22 cellular contexts compared by ENCODE assay signal in genomic region chr2:239496700-239497099, GRCh38.
A peak's percentile ranks its signal among the peaks of the same experiment; 100 is the strongest.
DNase-seq lines count a peak whose midpoint lies in the region; ATAC-seq, FAIRE-seq and TF ChIP-seq lines count a peak whose summit lies in the region.
"Had no signal": no experiment of that assay in that cellular context is flagged by ENCODE, and none has a peak within 500 bp of the region (broad histone marks: within the 10 kb centered on the region; RNA-seq: fewer than 3 reads in every experiment).

No MANE protein-coding gene starts in this region.

- no peaks in the 10 kb centered on the region for H3K4me1 Mint-ChIP-seq in activated T-cell treated with anti-CD3 and anti-CD28 coated beads, Interleukin-2, amount 50 U/mL, for 24 hours (ENCODE audit: low read depth)
- H3K4me1 Mint-ChIP-seq: naive B cell had no signal

- FAIRE-seq in HTR-8/SVneo (lab: Jason Lieb, UNC) = no peak
- FAIRE-seq: islet of Langerhans, urothelium cell line had no signal

- in situ Hi-C loops in SK-MEL-5 (cut with HindIII; ENCODE audit: low pct_unique_long_range_greater_than_20kb, low sequenced_read_pairs) = no loop called here

- no peak overlapping the region for H3K4me3 ChIP-seq in HEK293 (ENCODE audit: low read depth, low read length)
- H3K4me3 ChIP-seq: sigmoid colon had no signal

- no peaks in the 10 kb centered on the region for H3K4me1 ChIP-seq in HEK293 (ENCODE audit: control insufficient read depth, insufficient read depth, low read length)

- no peak overlapping the region for H3K27ac Mint-ChIP-seq in activated T-cell treated with anti-CD3 and anti-CD28 coated beads, Interleukin-2, amount 50 U/mL, for 24 hours
- H3K27ac Mint-ChIP-seq: CD4-positive, alpha-beta T cell; T-helper 1 cell treated with Interleukin-12 subunit alpha and Interleukin-12 subunit beta and Interleukin-4 antibody, amounts not matched to agents 30 μg/mL and 1 μg/mL, for 36 hours had no signal

- POLR2A ChIA-PET in HEK293 (lab: Yijun Ruan, JAX) = no interaction called here

- TF ChIP-seq CTCF in HEK293 (tag by site-specific recombination; IDR thresholded peaks at IDR 0.05) = no peak

- H3K9me3 ChIP-seq in HEK293 (ENCODE audit: control insufficient read depth, insufficient read depth, low read depth, low read length) = no peaks in the 10 kb centered on the region
- H3K9me3 ChIP-seq: sigmoid colon had no signal

- peaks cover 13% of the 10 kb centered on the region for H3K27me3 Mint-ChIP-seq in activated T-cell treated with anti-CD3 and anti-CD28 coated beads, Interleukin-2, amount 50 U/mL, for 24 hours

- H3K4me3 Mint-ChIP-seq in activated T-cell treated with anti-CD3 and anti-CD28 coated beads, Interleukin-2, amount 50 U/mL, for 24 hours = no peak overlapping the region
- H3K4me3 Mint-ChIP-seq: CD4-positive, alpha-beta T cell; effector memory CD8-positive, alpha-beta T cell; naive B cell; T-helper 1 cell treated with Interleukin-12 subunit alpha and Interleukin-12 subunit beta and Interleukin-4 antibody, amounts not matched to agents 30 μg/mL and 1 μg/mL, for 36 hours had no signal

- H3K9me3 Mint-ChIP-seq in activated T-cell treated with anti-CD3 and anti-CD28 coated beads, Interleukin-2, amount 50 U/mL, for 24 hours = no peaks in the 10 kb centered on the region
- H3K9me3 Mint-ChIP-seq: CD4-positive, alpha-beta T cell; effector memory CD8-positive, alpha-beta T cell; T-helper 1 cell treated with Interleukin-12 subunit alpha and Interleukin-12 subunit beta and Interleukin-4 antibody, amounts not matched to agents 30 μg/mL and 1 μg/mL, for 36 hours had no signal

- no peaks in the 10 kb centered on the region for H3K36me3 ChIP-seq in HEK293 (ENCODE audit: control insufficient read depth in 2 of 2, insufficient read depth in 1 of 2, low read length in 2 of 2)
- H3K36me3 ChIP-seq: sigmoid colon had no signal

- no peaks in the 10 kb centered on the region for H3K36me3 Mint-ChIP-seq in activated T-cell treated with anti-CD3 and anti-CD28 coated beads, Interleukin-2, amount 50 U/mL, for 24 hours (ENCODE audit: low read depth)

- CTCF ChIA-PET in HEK293 (lab: Yijun Ruan, JAX) = no interaction called here

- H3K27ac ChIP-seq in HEK293 (ENCODE audit: extremely low read depth, low read depth, low read length) = no peak overlapping the region
- H3K27ac ChIP-seq: sigmoid colon had no signal

- no peak for ATAC-seq in HG03097 (IDR thresholded peaks at IDR 0.05; ENCODE audit: low FRiP score, unreplicated experiment)
- no peak for ATAC-seq in HG03565 (IDR thresholded peaks at IDR 0.05; ENCODE audit: unreplicated experiment)
- ATAC-seq: effector memory CD8-positive, alpha-beta T cell had no signal

- DNase-seq in activated T-cell treated with anti-CD3 and anti-CD28 coated beads for 48 hours (ENCODE audit: low read depth) (peak; percentile 3), SK-MEL-5 (ENCODE audit: low read depth, low spot score) (peak; percentile 26), left kidney (ENCODE audit: low read depth, low spot score) (peak; percentile 29), HTR-8/SVneo (ENCODE audit: insufficient read length, low spot score) (no peak)
- DNase-seq in activated T-cell treated with anti-CD3 and anti-CD28 coated beads, Interleukin-2, amount 50 U/mL, for 24 hours = no peak
- DNase-seq: aorta; CD4-positive, alpha-beta T cell; effector memory CD8-positive, alpha-beta T cell; H7; Kasumi-1; mammary epithelial cell; naive B cell; NCI-H1436 treated with DMSO at 0.1 percent for 48 hours; NK-92 treated with Interleukin-12 subunit alpha and Interleukin-12 subunit beta, amount 100 ng/mL, for 24 hours; SHP77 treated with DMSO at 0.1 percent for 48 hours; sigmoid colon had no signal

TF ChIP-seq in HEK293, 187 proteins besides CTCF, POLR2A, EP300 and RAD21:
- TF ChIP-seq ZNF792 (tag by site-specific recombination; IDR thresholded peaks at IDR 0.05) (no peak), SP2 (tag by site-specific recombination; IDR thresholded peaks at IDR 0.05) (peak; percentile 28; the same call in 1 of the 2 replicates)

Comparison
In these comparisons a context has a peak if more than half of its experiments do, and no peak if none do; other contexts are left out.
1. DNase-seq: peak in activated T-cell treated with anti-CD3 and anti-CD28 coated beads for 48 hours (single experiment), SK-MEL-5 (single experiment) and left kidney (single experiment); none in activated T-cell treated with anti-CD3 and anti-CD28 coated beads, Interleukin-2, amount 50 U/mL, for 24 hours (single experiment) and HTR-8/SVneo (single experiment).